ENCODE assay signal across 8 cellular contexts in genomic region chr1:3649342-3650247, GRCh38. TPM values are rescaled to one million over a fixed set of nuclear protein-coding genes. Genes with fewer than 3 reads are reported as not detected.
DNase-seq lines count a peak whose midpoint lies in the region; TF ChIP-seq lines count a peak whose summit lies in the region.

Gene WRAP73 (minus strand): TSS chr1:3650103. CDS start chr1:3649999, 104 bp downstream.

- no peaks in the 10 kb centered on the region for H3F3A ChIP-seq in Loucy (ENCODE audit: low read depth)

- in situ Hi-C loops in SK-MEL-5 (cut with HindIII; ENCODE audit: low pct_unique_long_range_greater_than_20kb, low sequenced_read_pairs), result no loop called here

- H3K9me2 ChIP-seq in Loucy (replicated peaks; ENCODE audit: low read depth, low read length), result no peaks in the 10 kb centered on the region

- peak within 1 kb of the TSS; percentile 91 for H3K4me2 ChIP-seq in Loucy (ENCODE audit: low read depth, low read length, poor library complexity, severe bottlenecking)

- no peaks in the 10 kb centered on the region for H3K9me3 ChIP-seq in Loucy (ENCODE audit: insufficient read depth, low read depth, low read length)

- H2AFZ ChIP-seq in Loucy (ENCODE audit: low read length), result peak within 1 kb of the TSS; percentile 70

- H3K27me3 ChIP-seq in H7 (ENCODE audit: control insufficient read depth, insufficient read depth, low read length) (peaks cover 45% of the 10 kb centered on the region), Loucy (ENCODE audit: insufficient read depth, low read length, poor library complexity, severe bottlenecking) (no peaks in the 10 kb centered on the region)

- H4K20me1 ChIP-seq in Loucy (ENCODE audit: insufficient read depth, low read length, poor library complexity, severe bottlenecking), result no peaks in the 10 kb centered on the region

- peak within 1 kb of the TSS; percentile 65 for H3K4me3 ChIP-seq in H7 (ENCODE audit: insufficient read depth, low read depth, low read length)
- H3K4me3 ChIP-seq in Loucy (ENCODE audit: low read length, poor library complexity, severe bottlenecking), result peak within 1 kb of the TSS; percentile 87

- peak within 1 kb of the TSS; percentile 19 for H3K27ac ChIP-seq in substantia nigra (ENCODE audit: low read depth, low read length, poor library complexity, severe bottlenecking)

- DNase-seq in GF-D8 (lab: John Stamatoyannopoulos, UW) (peak; percentile 85), H7 (peak; percentile 96), SK-MEL-5 (ENCODE audit: low read depth, low spot score) (peak; percentile 89), germinal center (ENCODE audit: low spot score) (peak; percentile 92), non-pigmented ciliary epithelial cell (ENCODE audit: low read depth) (peak; percentile 59), substantia nigra (lab: John Stamatoyannopoulos, UW) (peak in 48 of 49 donors; percentile 20 to 89 (median 74))
- peak; percentile 91 for DNase-seq in activated naive CD4-positive, alpha-beta T cell treated with Interleukin-2 at 50 U/mL for 16 hours

- peaks cover 27% of the 10 kb centered on the region for H3K4me1 ChIP-seq in Loucy (ENCODE audit: insufficient read depth, low read length, poor library complexity, severe bottlenecking)

- H3K36me3 ChIP-seq in H7 (replicated peaks; ENCODE audit: control insufficient read depth, insufficient read depth, low read length) (peaks cover 1% of the 10 kb centered on the region; the same call in 1 of the 2 replicates), Loucy (ENCODE audit: insufficient read depth, low read length) (no peaks in the 10 kb centered on the region)

- peak within 1 kb of the TSS; percentile 96 for H3K9ac ChIP-seq in Loucy (ENCODE audit: low read depth, low read length, poor library complexity, severe bottlenecking)

- TF ChIP-seq CTCF in Loucy (conservative IDR thresholded peaks at IDR 0.05; ENCODE audit: low read length), result peak; percentile 45; the same call in 1 of the 2 replicates

- peaks cover 25% of the 10 kb centered on the region for H3K79me2 ChIP-seq in Loucy (ENCODE audit: insufficient read depth, low read length)

RNA-seq across cellular contexts. Expression of gene WRAP73, which starts in this region (rescaled TPM):
- 31.5 and 33.1 TPM in 2 replicates for total RNA-seq in H7 (2014; rRNA removed; shearing (Covaris generic))
- 25.5 and 27.5 TPM in 2 replicates for total RNA-seq in SK-MEL-5 (2014; rRNA removed; shearing (Covaris generic))
- 28.7 and 29.0 TPM in 2 replicates for polyA plus RNA-seq in SK-MEL-5 (2015; cell fraction: cytosol; rRNA removed)
- 76.9 and 90.5 TPM in 2 replicates for polyA plus RNA-seq in SK-MEL-5 (2015; cell fraction: nucleus; rRNA removed)

Comparison
In these comparisons a context has a peak if more than half of its experiments do, and no peak if none do; other contexts are left out.
1. Peak in every context shown above with its lines: DNase-seq, H3K4me3 ChIP-seq and H3K27ac ChIP-seq.